8 cellular contexts compared by ENCODE assay signal in genomic region chr7:30225863-30226361, GRCh38. TPM values are rescaled to one million over a fixed set of nuclear protein-coding genes. Genes with fewer than 3 reads are reported as not detected.
DNase-seq lines count a peak whose midpoint lies in the region; ATAC-seq and TF ChIP-seq lines count a peak whose summit lies in the region.

No MANE protein-coding gene starts in this region.

- H3K4me3 ChIP-seq in smooth muscle cell: no peak overlapping the region

- DNase-seq in AML-193 (lab: John Stamatoyannopoulos, UW): peak; percentile 90 to 91
- peak; percentile 91 for DNase-seq in NCI-H2107 treated with DMSO at 0.1 percent for 48 hours (lab: John Stamatoyannopoulos, UW; ENCODE audit: unreplicated experiment)
- peak; percentile 89 for DNase-seq in islet precursor cell
- no peak for DNase-seq in smooth muscle cell (lab: John Stamatoyannopoulos, UW; ENCODE audit: unreplicated experiment)
- no peak for DNase-seq in epidermal melanocyte (ENCODE audit: insufficient read length, low spot score)

- H3K27ac ChIP-seq in angular gyrus (ENCODE audit: low read depth, low read length) (peak overlapping the region; percentile 82), smooth muscle cell (ENCODE audit: low read depth) (peak overlapping the region; percentile 89)

- H3K27me3 ChIP-seq in smooth muscle cell (ENCODE audit: low read depth): no peaks in the 10 kb centered on the region

- ATAC-seq in GM18873 (IDR thresholded peaks at IDR 0.05; ENCODE audit: low FRiP score, unreplicated experiment) (peak; percentile 71), HG03103 (IDR thresholded peaks at IDR 0.05; ENCODE audit: low read depth, unreplicated experiment) (peak; percentile 60)

- H3K79me2 ChIP-seq in smooth muscle cell (ENCODE audit: low read depth): no peaks in the 10 kb centered on the region

- peaks cover 23% of the 10 kb centered on the region for H3K4me1 ChIP-seq in smooth muscle cell (ENCODE audit: low read depth)

- peaks cover 15% of the 10 kb centered on the region for H3F3A ChIP-seq in smooth muscle cell (ENCODE audit: low read depth)

- TF ChIP-seq CTCF in smooth muscle cell (IDR thresholded peaks at IDR 0.05; ENCODE audit: borderline replicate concordance, insufficient read depth, poor library complexity, severe bottlenecking): no peak

- H2AFZ ChIP-seq in smooth muscle cell (ENCODE audit: low read depth): no peak overlapping the region

- peaks cover 10% of the 10 kb centered on the region for H4K20me1 ChIP-seq in smooth muscle cell (ENCODE audit: low read depth)

- H3K36me3 ChIP-seq in smooth muscle cell (ENCODE audit: low read depth): no peaks in the 10 kb centered on the region

- 16% methylated on average over 3 of the region's 3 CpGs for WGBS in smooth muscle cell (ENCODE audit: low lambda C conversion rate)

- H3K4me2 ChIP-seq in smooth muscle cell: peak overlapping the region; percentile 78

- no peaks in the 10 kb centered on the region for H3K9me3 ChIP-seq in smooth muscle cell (replicated peaks; ENCODE audit: low read depth)

- H3K9ac ChIP-seq in smooth muscle cell (ENCODE audit: low read depth): peak overlapping the region; percentile 39

RNA-seq across cellular contexts. Expression of gene ZNRF2, which starts 58.5 kb away (rescaled TPM):
- 12.7 and 13.5 TPM in 2 replicates for total RNA-seq in smooth muscle cell
- 2.1 and 7.4 TPM in 2 replicates for polyA plus RNA-seq in smooth muscle cell

Comparison
In these comparisons a context has a peak if more than half of its experiments do, and no peak if none do; other contexts are left out.
1. DNase-seq: peak in AML-193 (2 of 2), NCI-H2107 treated with DMSO at 0.1 percent for 48 hours (single experiment) and islet precursor cell (single experiment); none in smooth muscle cell (single experiment) and epidermal melanocyte (single experiment).